19 cellular contexts compared by ENCODE assay signal in genomic region chr10:125121003-125121402, GRCh38. TPM values are rescaled to one million over a fixed set of nuclear protein-coding genes. Genes with fewer than 3 reads are reported as not detected.
A peak's percentile ranks its signal among the peaks of the same experiment; 100 is the strongest.
DNase-seq lines count a peak whose midpoint lies in the region; ATAC-seq and TF ChIP-seq lines count a peak whose summit lies in the region.
"Had no signal": no experiment of that assay in that cellular context is flagged by ENCODE, and none has a peak within 500 bp of the region (broad histone marks: within the 10 kb centered on the region; RNA-seq: fewer than 3 reads in every experiment).

No MANE protein-coding gene starts in this region.

- TF ChIP-seq CTCF in PC-3 (conservative IDR thresholded peaks at IDR 0.05; ENCODE audit: low read depth, low read length) (no peak), progenitor cell of endocrine pancreas (IDR thresholded peaks at IDR 0.05; ENCODE audit: unreplicated experiment) (no peak)

- no peak overlapping the region for H3K9ac ChIP-seq in BLaER1
- no peak overlapping the region for H3K9ac ChIP-seq in PC-3 (ENCODE audit: low read length)
- H3K9ac ChIP-seq: SK-N-SH had no signal

- CTCF ChIA-PET in PC-3 (lab: Charles Lee), result no interaction called here

- H3K36me3 ChIP-seq in BLaER1, result peaks cover 91% of the 10 kb centered on the region
- peaks cover 17% of the 10 kb centered on the region for H3K36me3 ChIP-seq in PC-3 (ENCODE audit: low read depth, low read length)

- H3K36me3 Mint-ChIP-seq in progenitor cell of endocrine pancreas (ENCODE audit: insufficient read depth), result peaks cover 11% of the 10 kb centered on the region
- H3K36me3 Mint-ChIP-seq: activated naive CD4-positive, alpha-beta T cell treated with anti-CD3 and anti-CD28 coated beads, Interleukin-2, amount 50 U/mL, for 24 hours had no signal

- H3K4me1 Mint-ChIP-seq in progenitor cell of endocrine pancreas (ENCODE audit: low read depth), result peaks cover 55% of the 10 kb centered on the region
- H3K4me1 Mint-ChIP-seq: activated naive CD4-positive, alpha-beta T cell treated with anti-CD3 and anti-CD28 coated beads, Interleukin-2, amount 50 U/mL, for 24 hours had no signal

- peaks cover 59% of the 10 kb centered on the region for H3K4me1 ChIP-seq in BLaER1
- H3K4me1 ChIP-seq in PC-3 (ENCODE audit: insufficient read depth, low read length), result peaks cover 38% of the 10 kb centered on the region

- H3K9me2 ChIP-seq in PC-3 (replicated peaks; ENCODE audit: low read length), result no peaks in the 10 kb centered on the region
- H3K9me2 ChIP-seq: SK-N-SH had no signal

- H3K79me2 ChIP-seq in PC-3 (ENCODE audit: low read length), result peaks cover 97% of the 10 kb centered on the region

- H4K20me1 ChIP-seq in BLaER1, result peaks cover 100% of the 10 kb centered on the region
- no peaks in the 10 kb centered on the region for H4K20me1 ChIP-seq in PC-3 (ENCODE audit: low read length)

- no peak for ATAC-seq in PC-3
- ATAC-seq in HG03159 (IDR thresholded peaks at IDR 0.05; ENCODE audit: unreplicated experiment), result no peak
- ATAC-seq in HG03565 (IDR thresholded peaks at IDR 0.05; ENCODE audit: unreplicated experiment), result no peak

- no peak overlapping the region for H3K4me3 Mint-ChIP-seq in progenitor cell of endocrine pancreas (ENCODE audit: low read depth)
- H3K4me3 Mint-ChIP-seq: activated naive CD4-positive, alpha-beta T cell treated with anti-CD3 and anti-CD28 coated beads, Interleukin-2, amount 50 U/mL, for 24 hours; brain had no signal

- H3K27me3 Mint-ChIP-seq in progenitor cell of endocrine pancreas, result no peaks in the 10 kb centered on the region
- H3K27me3 Mint-ChIP-seq: activated naive CD4-positive, alpha-beta T cell treated with anti-CD3 and anti-CD28 coated beads, Interleukin-2, amount 50 U/mL, for 24 hours had no signal

- H3K4me3 ChIP-seq in BLaER1, result no peak overlapping the region
- no peak overlapping the region for H3K4me3 ChIP-seq in PC-3 (ENCODE audit: low read length)

- intact Hi-C loops in PC-3 (cut with micrococcal nuclease), result loop anchor here (5.0 kb wide), 1 partner anchor 36 kb away; no protein-coding TSS in a partner anchor

- H3F3A ChIP-seq in PC-3 (ENCODE audit: low read length, unreplicated experiment), result no peaks in the 10 kb centered on the region

- H3K9me3 Mint-ChIP-seq in progenitor cell of endocrine pancreas (ENCODE audit: low read depth), result no peaks in the 10 kb centered on the region
- H3K9me3 Mint-ChIP-seq: activated naive CD4-positive, alpha-beta T cell treated with anti-CD3 and anti-CD28 coated beads, Interleukin-2, amount 50 U/mL, for 24 hours; brain had no signal

- DNase-seq in PC-3, result peak; percentile 19
- peak; percentile 62 for DNase-seq in epithelial cell of prostate (ENCODE audit: low read depth, low spot score)
- no peak for DNase-seq in progenitor cell of endocrine pancreas (ENCODE audit: low spot score, unreplicated experiment)
- DNase-seq in NCI-H446 treated with DMSO at 0.1 percent for 48 hours (lab: John Stamatoyannopoulos, UW), result no peak
- no peak for DNase-seq in GM19240 (ENCODE audit: insufficient read length, low spot score)
- DNase-seq: activated CD4-positive, alpha-beta T cell treated with anti-CD3 and anti-CD28 coated beads for 4 hours; dermis blood vessel endothelial cell; GDM1; HCEC 1CT; NCI-H1930; NCI-H526 treated with DMSO at 0.1 percent for 48 hours; OCI-M1; SK-N-SH; stimulated activated naive CD4-positive, alpha-beta T cell treated with Interleukin-2 at 50 U/mL for 16 hours had no signal

- no TSS peak for BruUV-seq in PC-3 (replicated peaks; lab: Mats Ljungman, UMichigan)

- H3K27ac Mint-ChIP-seq in progenitor cell of endocrine pancreas, result peak overlapping the region; percentile 90
- H3K27ac Mint-ChIP-seq: activated naive CD4-positive, alpha-beta T cell treated with anti-CD3 and anti-CD28 coated beads, Interleukin-2, amount 50 U/mL, for 24 hours had no signal

- peak overlapping the region; percentile 20 for H3K4me2 ChIP-seq in BLaER1
- H3K4me2 ChIP-seq in PC-3 (ENCODE audit: low read length), result no peak overlapping the region
- H3K4me2 ChIP-seq: SK-N-SH had no signal

- no peaks in the 10 kb centered on the region for H3K27me3 ChIP-seq in BLaER1
- H3K27me3 ChIP-seq in PC-3 (ENCODE audit: low read length), result no peaks in the 10 kb centered on the region

- no peak overlapping the region for H2AFZ ChIP-seq in PC-3 (ENCODE audit: low read length)

- H3K27ac ChIP-seq in BLaER1, result no peak overlapping the region
- no peak overlapping the region for H3K27ac ChIP-seq in PC-3 (ENCODE audit: low read length)
- no peak overlapping the region for H3K27ac ChIP-seq in epithelial cell of prostate

- POLR2A ChIA-PET in PC-3 (lab: Charles Lee; ENCODE audit: unreplicated experiment), result no interaction called here

- no peaks in the 10 kb centered on the region for H3K9me3 ChIP-seq in BLaER1
- H3K9me3 ChIP-seq in PC-3 (ENCODE audit: low read length), result no peaks in the 10 kb centered on the region
- H3K9me3 ChIP-seq: SK-N-SH had no signal

RNA-seq across cellular contexts. Expression of gene CTBP2, which starts 39.4 kb away (rescaled TPM):
- total RNA-seq in PC-3 (2014; rRNA removed), result 78.9 and 97.2 TPM in 2 replicates
- 182 and 183 TPM in 2 replicates for total RNA-seq in progenitor cell of endocrine pancreas

Comparison
In these comparisons a context has a peak if more than half of its experiments do, and no peak if none do; other contexts are left out.
1. DNase-seq: peak in PC-3 (single experiment) and epithelial cell of prostate (single experiment); none in progenitor cell of endocrine pancreas (single experiment), NCI-H446 treated with DMSO at 0.1 percent for 48 hours (single experiment) and GM19240 (single experiment).